In the genomic region with DNA sequence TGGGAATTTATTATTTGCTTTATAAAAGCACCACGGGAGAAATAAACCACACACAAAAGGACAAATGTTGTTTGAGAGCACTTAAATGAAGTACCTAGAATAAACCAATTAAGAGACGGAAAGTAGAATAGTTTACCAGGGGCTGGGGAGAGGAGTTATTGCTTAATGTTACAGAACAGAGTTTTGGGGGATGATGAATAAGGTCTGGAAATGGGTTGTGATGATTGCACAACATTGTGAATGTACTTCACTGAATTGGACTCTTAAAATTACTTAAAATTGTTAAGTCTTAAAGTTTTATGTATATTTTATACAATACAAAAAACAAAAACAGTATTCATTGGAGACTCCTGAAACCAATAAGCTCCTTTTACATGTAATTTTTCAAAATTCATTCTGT, we compare ENCODE assay signal across 1 cellular context.
TF ChIP-seq lines count a peak whose summit lies in the region.

No MANE protein-coding gene starts in this region.

TF ChIP-seq in HCT116, 20 proteins besides CTCF, POLR2A, EP300 and RAD21 (continued from another document):
- TF ChIP-seq REST (IDR thresholded peaks at IDR 0.05; ENCODE audit: low read depth) (no peak), ELF1 (IDR thresholded peaks at IDR 0.05; ENCODE audit: borderline replicate concordance, low read depth) (no peak), CEBPB (IDR thresholded peaks at IDR 0.05; ENCODE audit: low read depth) (no peak), POLR2AphosphoS5 (IDR thresholded peaks at IDR 0.05; ENCODE audit: low read depth, low read length) (no peak), YY1 (IDR thresholded peaks at IDR 0.05; ENCODE audit: extremely low read depth, insufficient replicate concordance, low read depth, low read length) (no peak), ZFX (IDR thresholded peaks at IDR 0.05) (no peak), SIN3A (IDR thresholded peaks at IDR 0.05; ENCODE audit: low read depth) (no peak), EZH2phosphoT487 (IDR thresholded peaks at IDR 0.05; ENCODE audit: borderline replicate concordance) (no peak), MAX (IDR thresholded peaks at IDR 0.05) (no peak), EGR1 (IDR thresholded peaks at IDR 0.05; ENCODE audit: low read depth) (no peak), CBX3 (IDR thresholded peaks at IDR 0.05; ENCODE audit: low read depth) (no peak), FOSL1 (IDR thresholded peaks at IDR 0.05; ENCODE audit: low read depth) (no peak), ZNF274 (IDR thresholded peaks at IDR 0.05; ENCODE audit: low read depth, low read length) (no peak), ATF3 (IDR thresholded peaks at IDR 0.05) (no peak)
